In the genomic region with DNA sequence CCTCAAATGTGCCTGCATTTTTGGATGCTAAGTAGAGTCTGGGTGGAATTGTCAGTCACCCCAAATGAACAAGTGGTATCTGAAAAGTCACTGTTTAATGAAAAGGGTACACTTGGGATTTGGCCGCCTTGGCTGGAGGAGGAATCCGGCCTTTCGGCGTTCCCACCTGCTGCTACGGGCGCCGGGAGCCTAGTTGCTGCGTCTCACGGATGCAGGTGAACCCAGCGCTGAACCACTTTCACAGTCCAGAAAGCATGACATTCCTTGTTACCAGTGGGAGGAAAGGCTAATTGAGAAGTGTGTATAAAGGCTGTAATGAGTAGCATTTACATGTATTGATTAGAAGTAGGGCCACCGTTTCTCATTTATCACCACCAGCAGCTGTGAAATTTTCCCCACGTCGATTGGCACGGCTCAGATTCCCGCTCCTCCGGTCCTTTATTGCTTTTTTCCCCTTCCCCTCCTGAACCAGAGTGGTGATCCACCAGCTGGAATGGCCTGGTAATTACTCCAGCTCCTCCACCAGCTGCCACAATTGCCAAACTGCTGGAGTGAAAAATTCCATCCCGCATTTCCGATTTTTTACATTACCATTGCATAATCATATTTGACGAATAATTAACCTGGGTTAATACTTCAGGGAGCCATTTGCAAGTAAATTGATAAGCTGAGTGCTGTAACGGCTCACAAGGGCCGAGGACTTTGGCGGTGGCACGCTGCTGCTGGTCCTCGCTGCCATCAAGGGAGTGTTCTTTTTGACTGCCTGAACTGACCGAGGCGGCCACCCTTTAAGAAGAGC, we compare ENCODE assay signal across 11 cellular contexts.
DNase-seq lines count a peak whose midpoint lies in the region; ATAC-seq and TF ChIP-seq lines count a peak whose summit lies in the region.
"Had no signal": no experiment of that assay in that cellular context is flagged by ENCODE, and none has a peak within 500 bp of the region (broad histone marks: within the 10 kb centered on the region; RNA-seq: fewer than 3 reads in every experiment).

No MANE protein-coding gene starts in this region.

- no peaks in the 10 kb centered on the region for H3K79me2 ChIP-seq in SK-N-SH (ENCODE audit: insufficient read depth)
- H3K79me2 ChIP-seq in smooth muscle cell (ENCODE audit: low read depth) = no peaks in the 10 kb centered on the region

- no peak for TF ChIP-seq EP300 in SK-N-SH (IDR thresholded peaks at IDR 0.05; ENCODE audit: borderline replicate concordance in 1 of 2, low read depth in 1 of 2, low read length in 1 of 2)

- H3K9me3 ChIP-seq in SK-N-SH (no peaks in the 10 kb centered on the region), liver (ENCODE audit: control insufficient read depth in 4 of 4, low read length in 3 of 4) (no peaks in the 10 kb centered on the region), smooth muscle cell (replicated peaks; ENCODE audit: low read depth) (no peaks in the 10 kb centered on the region)
- H3K9me3 ChIP-seq: tibial nerve had no signal

- peaks cover 4% of the 10 kb centered on the region; the same call in 1 of the 2 replicates for H3K27me3 ChIP-seq in SK-N-SH (ENCODE audit: insufficient read depth)
- no peaks in the 10 kb centered on the region for H3K27me3 ChIP-seq in liver (ENCODE audit: control insufficient read depth in 4 of 4, insufficient read depth in 4 of 4, low read length in 3 of 4)
- no peaks in the 10 kb centered on the region for H3K27me3 ChIP-seq in smooth muscle cell (ENCODE audit: low read depth)
- H3K27me3 ChIP-seq: tibial nerve had no signal

- 26% methylated on average over 26 of the region's 26 CpGs for WGBS in SK-N-SH (ENCODE audit: low lambda C conversion rate)
- 60% methylated on average over 26 of the region's 26 CpGs for WGBS in liver
- WGBS in smooth muscle cell (ENCODE audit: low lambda C conversion rate) = 95% methylated on average over 26 of the region's 26 CpGs

- H3K27ac ChIP-seq in SK-N-SH (ENCODE audit: low read depth in 2 of 2, low read length in 1 of 2) (no peak overlapping the region), liver (ENCODE audit: low read depth in 1 of 2, low read length in 2 of 2) (no peak overlapping the region), smooth muscle cell (ENCODE audit: low read depth) (no peak overlapping the region)
- H3K27ac ChIP-seq: tibial nerve, VCaP had no signal

- POLR2A ChIA-PET in SK-N-SH (lab: Yijun Ruan, JAX) = no interaction called here

- DNase-seq in ACHN (peak; percentile 18), HuH-7 (ENCODE audit: low spot score) (peak; percentile 7), SK-N-SH (no peak), islet precursor cell (no peak), smooth muscle cell (lab: John Stamatoyannopoulos, UW; ENCODE audit: unreplicated experiment) (no peak), mesenteric fat pad (ENCODE audit: low spot score) (no peak)
- DNase-seq: aorta had no signal

- H3K4me1 ChIP-seq in SK-N-SH (ENCODE audit: control insufficient read depth in 1 of 2, insufficient read depth in 2 of 2, low read depth in 1 of 2, low read length in 1 of 2) = no peaks in the 10 kb centered on the region
- peaks cover 0 to 4% (median under 1%) of the 10 kb centered on the region in 4 donors for H3K4me1 ChIP-seq in liver (ENCODE audit: control insufficient read depth in 4 of 4, insufficient read depth in 4 of 4, low read length in 3 of 4)
- peaks cover 11% of the 10 kb centered on the region for H3K4me1 ChIP-seq in smooth muscle cell (ENCODE audit: low read depth)
- H3K4me1 ChIP-seq: tibial nerve had no signal

- H3K4me3 ChIP-seq in SK-N-SH (ENCODE audit: low read depth in 2 of 2, low read length in 1 of 2) (no peak overlapping the region), liver (ENCODE audit: low read depth in 1 of 3, low read length in 3 of 3) (peak overlapping the region in 2 of 3 donors; percentile 31 to 69), smooth muscle cell (no peak overlapping the region)

- H3K9ac ChIP-seq in SK-N-SH (no peak overlapping the region), liver (ENCODE audit: low read depth in 1 of 2, low read length in 2 of 2) (peak overlapping the region; percentile 2 to 39), smooth muscle cell (ENCODE audit: low read depth) (no peak overlapping the region)

- no peak for TF ChIP-seq CTCF in SK-N-SH (IDR thresholded peaks at IDR 0.05)
- TF ChIP-seq CTCF in liver (IDR thresholded peaks at IDR 0.05; ENCODE audit: low read depth, low read length, missing input control) = no peak
- TF ChIP-seq CTCF in smooth muscle cell (IDR thresholded peaks at IDR 0.05; ENCODE audit: borderline replicate concordance, insufficient read depth, poor library complexity, severe bottlenecking) = no peak

- no peak for ATAC-seq in GM21381 (IDR thresholded peaks at IDR 0.05; ENCODE audit: unreplicated experiment)

- CTCF ChIA-PET in SK-N-SH (lab: Yijun Ruan, JAX) = no interaction called here

- no peaks in the 10 kb centered on the region for H3K36me3 ChIP-seq in SK-N-SH (replicated peaks in 1 of 2; ENCODE audit: control insufficient read depth in 1 of 2, insufficient read depth in 2 of 2, low read length in 1 of 2)
- H3K36me3 ChIP-seq in liver (ENCODE audit: control insufficient read depth in 4 of 4, insufficient read depth in 3 of 4, low read depth in 1 of 4, low read length in 3 of 4) = no peaks in the 10 kb centered on the region
- H3K36me3 ChIP-seq in smooth muscle cell (ENCODE audit: low read depth) = no peaks in the 10 kb centered on the region
- H3K36me3 ChIP-seq: tibial nerve had no signal

- H3K4me2 ChIP-seq in SK-N-SH (peak overlapping the region; percentile 13; the same call in 1 of the 2 replicates), smooth muscle cell (no peak overlapping the region)

- H2AFZ ChIP-seq in SK-N-SH (ENCODE audit: low read depth) = no peak overlapping the region
- no peak overlapping the region for H2AFZ ChIP-seq in smooth muscle cell (ENCODE audit: low read depth)

- TF ChIP-seq RAD21 in SK-N-SH (IDR thresholded peaks at IDR 0.05; ENCODE audit: low read length) (no peak), liver (IDR thresholded peaks at IDR 0.05) (no peak)

- no peaks in the 10 kb centered on the region for H3F3A ChIP-seq in SK-N-SH (replicated peaks; ENCODE audit: insufficient read depth)
- no peaks in the 10 kb centered on the region for H3F3A ChIP-seq in smooth muscle cell (ENCODE audit: low read depth)

- no peaks in the 10 kb centered on the region for H3K9me2 ChIP-seq in SK-N-SH

- no peaks in the 10 kb centered on the region for H4K20me1 ChIP-seq in SK-N-SH (ENCODE audit: insufficient read depth)
- H4K20me1 ChIP-seq in smooth muscle cell (ENCODE audit: low read depth) = no peaks in the 10 kb centered on the region

- in situ Hi-C loops in ACHN (cut with HindIII; ENCODE audit: low pct_ligation_motif_present, low pct_unique_long_range_greater_than_20kb, low sequenced_read_pairs) = no loop called here

TF ChIP-seq in SK-N-SH, 30 proteins besides CTCF, POLR2A, EP300 and RAD21 (continues in another document):
- TF ChIP-seq, protein P1, sequence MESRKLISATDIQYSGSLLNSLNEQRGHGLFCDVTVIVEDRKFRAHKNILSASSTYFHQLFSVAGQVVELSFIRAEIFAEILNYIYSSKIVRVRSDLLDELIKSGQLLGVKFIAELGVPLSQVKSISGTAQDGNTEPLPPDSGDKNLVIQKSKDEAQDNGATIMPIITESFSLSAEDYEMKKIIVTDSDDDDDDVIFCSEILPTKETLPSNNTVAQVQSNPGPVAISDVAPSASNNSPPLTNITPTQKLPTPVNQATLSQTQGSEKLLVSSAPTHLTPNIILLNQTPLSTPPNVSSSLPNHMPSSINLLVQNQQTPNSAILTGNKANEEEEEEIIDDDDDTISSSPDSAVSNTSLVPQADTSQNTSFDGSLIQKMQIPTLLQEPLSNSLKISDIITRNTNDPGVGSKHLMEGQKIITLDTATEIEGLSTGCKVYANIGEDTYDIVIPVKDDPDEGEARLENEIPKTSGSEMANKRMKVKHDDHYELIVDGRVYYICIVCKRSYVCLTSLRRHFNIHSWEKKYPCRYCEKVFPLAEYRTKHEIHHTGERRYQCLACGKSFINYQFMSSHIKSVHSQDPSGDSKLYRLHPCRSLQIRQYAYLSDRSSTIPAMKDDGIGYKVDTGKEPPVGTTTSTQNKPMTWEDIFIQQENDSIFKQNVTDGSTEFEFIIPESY (IDR thresholded peaks at IDR 0.05; ENCODE audit: borderline replicate concordance, low read depth) = no peak
- TF ChIP-seq, protein P2, sequence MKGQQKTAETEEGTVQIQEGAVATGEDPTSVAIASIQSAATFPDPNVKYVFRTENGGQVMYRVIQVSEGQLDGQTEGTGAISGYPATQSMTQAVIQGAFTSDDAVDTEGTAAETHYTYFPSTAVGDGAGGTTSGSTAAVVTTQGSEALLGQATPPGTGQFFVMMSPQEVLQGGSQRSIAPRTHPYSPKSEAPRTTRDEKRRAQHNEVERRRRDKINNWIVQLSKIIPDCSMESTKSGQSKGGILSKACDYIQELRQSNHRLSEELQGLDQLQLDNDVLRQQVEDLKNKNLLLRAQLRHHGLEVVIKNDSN (IDR thresholded peaks at IDR 0.05; ENCODE audit: borderline replicate concordance, low read depth) = no peak
- TF ChIP-seq GATA2 (CRISPR knock-in tag; IDR thresholded peaks at IDR 0.05) = no peak

TF ChIP-seq in liver, 16 proteins besides CTCF, POLR2A, EP300 and RAD21:
- TF ChIP-seq, protein P3, sequence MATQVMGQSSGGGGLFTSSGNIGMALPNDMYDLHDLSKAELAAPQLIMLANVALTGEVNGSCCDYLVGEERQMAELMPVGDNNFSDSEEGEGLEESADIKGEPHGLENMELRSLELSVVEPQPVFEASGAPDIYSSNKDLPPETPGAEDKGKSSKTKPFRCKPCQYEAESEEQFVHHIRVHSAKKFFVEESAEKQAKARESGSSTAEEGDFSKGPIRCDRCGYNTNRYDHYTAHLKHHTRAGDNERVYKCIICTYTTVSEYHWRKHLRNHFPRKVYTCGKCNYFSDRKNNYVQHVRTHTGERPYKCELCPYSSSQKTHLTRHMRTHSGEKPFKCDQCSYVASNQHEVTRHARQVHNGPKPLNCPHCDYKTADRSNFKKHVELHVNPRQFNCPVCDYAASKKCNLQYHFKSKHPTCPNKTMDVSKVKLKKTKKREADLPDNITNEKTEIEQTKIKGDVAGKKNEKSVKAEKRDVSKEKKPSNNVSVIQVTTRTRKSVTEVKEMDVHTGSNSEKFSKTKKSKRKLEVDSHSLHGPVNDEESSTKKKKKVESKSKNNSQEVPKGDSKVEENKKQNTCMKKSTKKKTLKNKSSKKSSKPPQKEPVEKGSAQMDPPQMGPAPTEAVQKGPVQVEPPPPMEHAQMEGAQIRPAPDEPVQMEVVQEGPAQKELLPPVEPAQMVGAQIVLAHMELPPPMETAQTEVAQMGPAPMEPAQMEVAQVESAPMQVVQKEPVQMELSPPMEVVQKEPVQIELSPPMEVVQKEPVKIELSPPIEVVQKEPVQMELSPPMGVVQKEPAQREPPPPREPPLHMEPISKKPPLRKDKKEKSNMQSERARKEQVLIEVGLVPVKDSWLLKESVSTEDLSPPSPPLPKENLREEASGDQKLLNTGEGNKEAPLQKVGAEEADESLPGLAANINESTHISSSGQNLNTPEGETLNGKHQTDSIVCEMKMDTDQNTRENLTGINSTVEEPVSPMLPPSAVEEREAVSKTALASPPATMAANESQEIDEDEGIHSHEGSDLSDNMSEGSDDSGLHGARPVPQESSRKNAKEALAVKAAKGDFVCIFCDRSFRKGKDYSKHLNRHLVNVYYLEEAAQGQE (IDR thresholded peaks at IDR 0.05) = no peak
- TF ChIP-seq FOXA2 (IDR thresholded peaks at IDR 0.05) (no peak), RXRA (IDR thresholded peaks at IDR 0.05) (no peak)

Comparison
In these comparisons a context has a peak if more than half of its experiments do, and no peak if none do; other contexts are left out.
1. DNase-seq: peak in ACHN (single experiment) and HuH-7 (single experiment); none in SK-N-SH (single experiment), islet precursor cell (single experiment), smooth muscle cell (single experiment) and mesenteric fat pad (single experiment).
2. H3K4me3 ChIP-seq: peak in liver (2 of 3); none in SK-N-SH (0 of 2) and smooth muscle cell (single experiment).
3. H3K9ac ChIP-seq: peak in liver (2 of 2); none in SK-N-SH (single experiment) and smooth muscle cell (single experiment).